ENCODE assay signal across 8 cellular contexts in genomic region chr7:5636914-5637313, GRCh38. TPM values are rescaled to one million over a fixed set of nuclear protein-coding genes. Genes with fewer than 3 reads are reported as not detected.
DNase-seq lines count a peak whose midpoint lies in the region; ATAC-seq and TF ChIP-seq lines count a peak whose summit lies in the region.

No MANE protein-coding gene starts in this region.

- intact Hi-C loops in left ventricle myocardium superior (cut with micrococcal nuclease) = no loop called here

- peak overlapping the region; percentile 83 for H3K27ac Mint-ChIP-seq in WTC11

- POLR2A ChIA-PET in WTC11 (lab: Charles Lee) = no interaction called here

- H3K4me3 ChIP-seq in GM23248 = peak overlapping the region; percentile 9; the same call in 1 of the 2 replicates

- 5 to 7% methylated on average over 6 of the region's 6 CpGs for WGBS in GM23248 (ENCODE audit: low coverage in 1 of 2, low lambda C conversion rate in 2 of 2, missing lambda C conversion rate in 2 of 2), 2 experiments

- peak overlapping the region; percentile 53 for H3K4me2 ChIP-seq in GM23248 (ENCODE audit: unreplicated experiment)

- H3K9me2 ChIP-seq in GM23248 (ENCODE audit: insufficient read depth) = no peaks in the 10 kb centered on the region

- CTCF ChIA-PET in WTC11 (lab: Charles Lee) = interaction anchor here (0.8 to 1.0 kb wide), 5 partner anchors 9 to 145 kb away, joined by 3 to 11 read pairs (median 4); partner anchors contain the start of gene RNF216

- H3F3A ChIP-seq in GM23248 (ENCODE audit: insufficient read depth) = peaks cover 45% of the 10 kb centered on the region

- peaks cover 13% of the 10 kb centered on the region for H3K36me3 Mint-ChIP-seq in WTC11

- peaks cover 16% of the 10 kb centered on the region; the same call in 1 of the 2 replicates for H3K79me2 ChIP-seq in GM23248 (ENCODE audit: insufficient read depth)

- no peaks in the 10 kb centered on the region for H4K20me1 ChIP-seq in GM23248 (ENCODE audit: insufficient read depth)

- H3K27ac ChIP-seq in GM23248 = peak overlapping the region; percentile 67

- H3K4me1 Mint-ChIP-seq in WTC11 = peaks cover 57% of the 10 kb centered on the region

- H3K9me3 ChIP-seq in GM23248 (ENCODE audit: low read depth) = no peaks in the 10 kb centered on the region

- peak overlapping the region; percentile 54 for H3K9ac ChIP-seq in GM23248

- peaks cover 17% of the 10 kb centered on the region for H3K36me3 ChIP-seq in GM23248 (ENCODE audit: low read depth)

- DNase-seq in GM23248 (peak; percentile 97), WTC11 (ENCODE audit: low spot score) (no peak), left ventricle myocardium superior (peak; percentile 75), renal cortical epithelial cell (ENCODE audit: low read depth) (peak; percentile 71), DMS53 treated with DMSO at 0.1 percent for 48 hours (lab: John Stamatoyannopoulos, UW; ENCODE audit: unreplicated experiment) (no peak)

- H3K4me3 Mint-ChIP-seq in WTC11 = peak overlapping the region; percentile 6; the same call in 1 of the 2 replicates

- no peak for TF ChIP-seq CTCF in WTC11 (IDR thresholded peaks at IDR 0.05)

- H3K9me3 Mint-ChIP-seq in WTC11 = no peaks in the 10 kb centered on the region

- no peaks in the 10 kb centered on the region for H3K27me3 Mint-ChIP-seq in WTC11 (ENCODE audit: low read depth)

- H2AFZ ChIP-seq in GM23248 = no peak overlapping the region

- ATAC-seq in WTC11 = peak; percentile 9; the same call in 1 of the 2 replicates
- peak; percentile 72 for ATAC-seq in left ventricle myocardium superior
- no peak for ATAC-seq in HG03097 (IDR thresholded peaks at IDR 0.05; ENCODE audit: low FRiP score, unreplicated experiment)
- no peak for ATAC-seq in HG02870 (IDR thresholded peaks at IDR 0.05; ENCODE audit: unreplicated experiment)
- no peak for ATAC-seq in GM18873 (IDR thresholded peaks at IDR 0.05; ENCODE audit: low FRiP score, unreplicated experiment)

- H3K4me1 ChIP-seq in GM23248 (ENCODE audit: insufficient read depth) = peaks cover 44% of the 10 kb centered on the region

- in situ Hi-C loops in GM23248 (cut with MboI) = no loop called here

- H3K27me3 ChIP-seq in GM23248 (replicated peaks; ENCODE audit: insufficient read depth) = no peaks in the 10 kb centered on the region

TF ChIP-seq in WTC11, 78 proteins besides CTCF, POLR2A, EP300 and RAD21:
- TF ChIP-seq HMGXB4 (CRISPR knock-in tag; IDR thresholded peaks at IDR 0.05) (no peak), SMAD4 (CRISPR knock-in tag; IDR thresholded peaks at IDR 0.05) (no peak), NR3C1 (CRISPR knock-in tag; conservative IDR thresholded peaks at IDR 0.05; ENCODE audit: low read depth) (no peak), GABPB1 (CRISPR knock-in tag; IDR thresholded peaks at IDR 0.05) (no peak), TEAD4 (CRISPR knock-in tag; IDR thresholded peaks at IDR 0.05) (no peak), JUN (CRISPR knock-in tag; IDR thresholded peaks at IDR 0.05) (no peak), USF1 (CRISPR knock-in tag; IDR thresholded peaks at IDR 0.05) (no peak), ZNF416 (CRISPR knock-in tag; IDR thresholded peaks at IDR 0.05) (no peak), ELF4 (CRISPR knock-in tag; IDR thresholded peaks at IDR 0.05; ENCODE audit: low read depth) (no peak), MLX (CRISPR knock-in tag; IDR thresholded peaks at IDR 0.05) (no peak), ZNF671 (CRISPR knock-in tag; IDR thresholded peaks at IDR 0.05) (no peak), NFE2L1 (CRISPR knock-in tag; IDR thresholded peaks at IDR 0.05) (no peak), MXD4 (CRISPR knock-in tag; IDR thresholded peaks at IDR 0.05; ENCODE audit: borderline replicate concordance) (no peak), CDX4 (CRISPR knock-in tag; IDR thresholded peaks at IDR 0.05; ENCODE audit: borderline replicate concordance) (no peak), NFATC4 (CRISPR knock-in tag; IDR thresholded peaks at IDR 0.05) (no peak)

RNA-seq across cellular contexts. Expression of gene FSCN1, which starts 44.3 kb away (rescaled TPM):
- 410 and 423 TPM in 2 replicates for total RNA-seq in GM23248 (2014; rRNA removed; shearing (Covaris generic))
- polyA plus RNA-seq in GM23248 (2016; fragmentation: Nextera tagmentation; extraction: Ambion mirVana) = 183 and 201 TPM in 2 replicates
- total RNA-seq in WTC11 (2021) = 459 to 481 TPM (median 480 TPM) in 3 replicates
- 11.5 TPM for total RNA-seq in left ventricle myocardium superior
- total RNA-seq in renal cortical epithelial cell = 302 and 310 TPM in 2 replicates

Comparison
In these comparisons a context has a peak if more than half of its experiments do, and no peak if none do; other contexts are left out.
1. DNase-seq: peak in GM23248 (single experiment), left ventricle myocardium superior (single experiment) and renal cortical epithelial cell (single experiment); none in WTC11 (single experiment) and DMS53 treated with DMSO at 0.1 percent for 48 hours (single experiment).
2. ATAC-seq: peak in WTC11 (single experiment) and left ventricle myocardium superior (single experiment); none in HG03097 (single experiment), HG02870 (single experiment) and GM18873 (single experiment).
3. RNA of gene FSCN1, which starts 44.3 kb away (total RNA-seq): 459 to 481 TPM in WTC11, 410 to 423 TPM in GM23248 and 302 to 310 TPM in renal cortical epithelial cell; 11.5 TPM in left ventricle myocardium superior (single experiment); every median in the first group is over 10 times any median in the second.